18 cellular contexts compared by ENCODE assay signal in the genomic region with DNA sequence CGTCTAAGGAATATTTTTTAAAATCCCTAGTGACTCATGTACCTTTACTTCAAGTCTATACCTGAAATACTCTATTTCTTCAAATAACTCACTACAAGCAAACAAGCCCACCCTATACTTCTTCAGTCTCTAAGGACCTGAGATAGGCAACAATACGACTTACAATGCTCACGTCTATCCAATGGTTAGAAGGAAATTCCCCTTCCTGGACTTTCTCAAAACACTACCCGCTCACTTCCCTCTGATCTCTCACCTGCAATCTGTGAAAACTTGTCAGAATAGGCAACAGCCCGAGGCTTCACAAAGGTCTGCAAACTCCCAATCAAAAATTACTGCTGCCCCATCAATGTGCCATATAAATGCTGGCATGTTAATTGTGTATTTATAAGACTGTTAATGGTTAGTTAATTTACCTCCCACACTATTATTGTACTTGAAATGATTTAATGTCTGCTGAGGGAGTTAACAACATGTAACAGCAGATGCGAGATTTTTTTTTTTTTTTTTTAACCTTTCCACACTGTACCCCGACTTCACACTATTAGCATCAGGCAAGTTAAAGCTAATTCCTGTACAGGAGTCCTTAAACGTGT. TPM values are rescaled to one million over a fixed set of nuclear protein-coding genes. Genes with fewer than 3 reads are reported as not detected.
DNase-seq lines count a peak whose midpoint lies in the region; ATAC-seq and TF ChIP-seq lines count a peak whose summit lies in the region.
"Had no signal": no experiment of that assay in that cellular context is flagged by ENCODE, and none has a peak within 500 bp of the region (broad histone marks: within the 10 kb centered on the region; RNA-seq: fewer than 3 reads in every experiment).

No MANE protein-coding gene starts in this region.

- no peaks in the 10 kb centered on the region for H3K36me3 ChIP-seq in GM23338 (ENCODE audit: insufficient read depth)
- H3K36me3 ChIP-seq in OCI-LY3 (replicated peaks; ENCODE audit: low read depth, low read length): peaks cover 2% of the 10 kb centered on the region
- H3K36me3 ChIP-seq in endodermal cell (ENCODE audit: control insufficient read depth, insufficient read depth, low read length): no peaks in the 10 kb centered on the region

- H3K9ac ChIP-seq in OCI-LY3 (ENCODE audit: low read length) (peak overlapping the region; percentile 12; the same call in 1 of the 2 replicates), endodermal cell (ENCODE audit: extremely low read depth, low read length, poor library complexity, severe bottlenecking) (no peak overlapping the region)

- H3K27me3 Mint-ChIP-seq in GM23338 (ENCODE audit: insufficient read depth, low read depth, poor library complexity): peaks cover 4% of the 10 kb centered on the region
- H3K27me3 Mint-ChIP-seq in endodermal cell (ENCODE audit: insufficient read depth): no peaks in the 10 kb centered on the region
- no peaks in the 10 kb centered on the region for H3K27me3 Mint-ChIP-seq in progenitor cell of endocrine pancreas
- H3K27me3 Mint-ChIP-seq: T-helper 17 cell had no signal

- TF ChIP-seq CTCF in GM23338 (conservative IDR thresholded peaks at IDR 0.05; ENCODE audit: low read depth in 2 of 2): no peak
- no peak for TF ChIP-seq CTCF in OCI-LY3 (IDR thresholded peaks at IDR 0.05; ENCODE audit: low read depth, low read length)
- no peak for TF ChIP-seq CTCF in endodermal cell (conservative IDR thresholded peaks at IDR 0.05)
- TF ChIP-seq CTCF in progenitor cell of endocrine pancreas (IDR thresholded peaks at IDR 0.05; ENCODE audit: unreplicated experiment): no peak

- H4K20me1 ChIP-seq in GM23338 (replicated peaks; ENCODE audit: insufficient read depth): 0 out of 2 replicates have a peak, but pooled peaks cover 4% of the 10 kb centered on the region
- peaks cover 6% of the 10 kb centered on the region; the same call in 1 of the 2 replicates for H4K20me1 ChIP-seq in OCI-LY3 (ENCODE audit: insufficient read depth, low read length)

- H2AFZ ChIP-seq in GM23338 (no peak overlapping the region), OCI-LY3 (ENCODE audit: low read depth, low read length) (no peak overlapping the region)

- ATAC-seq in GM23338: no peak
- no peak for ATAC-seq in HG03108 (IDR thresholded peaks at IDR 0.05; ENCODE audit: unreplicated experiment)
- ATAC-seq: PC-3, T-helper 17 cell had no signal

- H3K9me3 ChIP-seq in OCI-LY3 (ENCODE audit: insufficient read depth, low read length): no peaks in the 10 kb centered on the region
- no peaks in the 10 kb centered on the region for H3K9me3 ChIP-seq in endodermal cell (ENCODE audit: control insufficient read depth, low read length)
- H3K9me3 ChIP-seq: SJSA1 had no signal

- H3K79me2 ChIP-seq in GM23338 (replicated peaks; ENCODE audit: insufficient read depth): peaks cover 79% of the 10 kb centered on the region
- H3K79me2 ChIP-seq in OCI-LY3 (ENCODE audit: low read length): peaks cover 36% of the 10 kb centered on the region; the same call in 1 of the 2 replicates

- peaks cover 20% of the 10 kb centered on the region for H3K4me1 ChIP-seq in GM23338 (ENCODE audit: insufficient read depth)
- peaks cover 28% of the 10 kb centered on the region for H3K4me1 ChIP-seq in OCI-LY3 (ENCODE audit: low read length)
- H3K4me1 ChIP-seq in endodermal cell (ENCODE audit: control insufficient read depth, insufficient read depth, low read length): no peaks in the 10 kb centered on the region

- DNase-seq in GM23338 (ENCODE audit: low spot score) (no peak), endodermal cell (no peak), progenitor cell of endocrine pancreas (ENCODE audit: low spot score, unreplicated experiment) (no peak), NCI-H146 treated with DMSO at 0.1 percent for 48 hours (lab: John Stamatoyannopoulos, UW; ENCODE audit: unreplicated experiment) (no peak), AML-193 (lab: John Stamatoyannopoulos, UW) (no peak)
- DNase-seq: C1 segment of cervical spinal cord, DMS79, HCEC 1CT, MM.1S, NCI-H1092 treated with DMSO at 0.1 percent for 48 hours, NCI-H187 treated with DMSO at 0.1 percent for 48 hours, NCI-H226, NCI-H524, PC-3, T-helper 17 cell had no signal

- H3K27ac Mint-ChIP-seq in GM23338 (peak overlapping the region; percentile 2), endodermal cell (peak overlapping the region; percentile 9), progenitor cell of endocrine pancreas (peak overlapping the region; percentile 36)
- H3K27ac Mint-ChIP-seq: T-helper 17 cell had no signal

- WGBS in endodermal cell (ENCODE audit: insufficient coverage in 1 of 2, insufficient read length in 1 of 2), 2 experiments: 86 to 96% methylated on average over 4 to 7 of the region's 8 CpGs

- H3K9me3 Mint-ChIP-seq in GM23338: no peaks in the 10 kb centered on the region
- no peaks in the 10 kb centered on the region for H3K9me3 Mint-ChIP-seq in endodermal cell
- H3K9me3 Mint-ChIP-seq in progenitor cell of endocrine pancreas (ENCODE audit: low read depth): no peaks in the 10 kb centered on the region

- H3K4me3 ChIP-seq in GM23338: no peak overlapping the region
- peak overlapping the region; percentile 52 for H3K4me3 ChIP-seq in OCI-LY3 (ENCODE audit: low read length)
- no peak overlapping the region for H3K4me3 ChIP-seq in endodermal cell (ENCODE audit: low read length)
- H3K4me3 ChIP-seq: SJSA1 had no signal

- no peak overlapping the region for H3K4me3 Mint-ChIP-seq in GM23338
- H3K4me3 Mint-ChIP-seq in endodermal cell: no peak overlapping the region
- no peak overlapping the region for H3K4me3 Mint-ChIP-seq in progenitor cell of endocrine pancreas (ENCODE audit: low read depth)
- H3K4me3 Mint-ChIP-seq: T-helper 17 cell had no signal

- H3K4me2 ChIP-seq in GM23338: no peak overlapping the region
- H3K4me2 ChIP-seq in OCI-LY3 (ENCODE audit: low read length): peak overlapping the region; percentile 61

- H3K36me3 Mint-ChIP-seq in GM23338 (ENCODE audit: low read depth): no peaks in the 10 kb centered on the region
- H3K36me3 Mint-ChIP-seq in endodermal cell (ENCODE audit: low read depth): peaks cover 4% of the 10 kb centered on the region
- H3K36me3 Mint-ChIP-seq in progenitor cell of endocrine pancreas (ENCODE audit: insufficient read depth): peaks cover 1% of the 10 kb centered on the region

- peaks cover 40% of the 10 kb centered on the region for H3K4me1 Mint-ChIP-seq in GM23338
- H3K4me1 Mint-ChIP-seq in endodermal cell: peaks cover 25% of the 10 kb centered on the region
- H3K4me1 Mint-ChIP-seq in progenitor cell of endocrine pancreas (ENCODE audit: low read depth): peaks cover 6% of the 10 kb centered on the region

- no peaks in the 10 kb centered on the region for H3K27me3 ChIP-seq in GM23338 (ENCODE audit: insufficient read depth)
- H3K27me3 ChIP-seq in OCI-LY3 (ENCODE audit: low read depth, low read length): no peaks in the 10 kb centered on the region
- H3K27me3 ChIP-seq in endodermal cell (ENCODE audit: control insufficient read depth, insufficient read depth, low read length, poor library complexity, severe bottlenecking): no peaks in the 10 kb centered on the region
- H3K27me3 ChIP-seq: SJSA1 had no signal

- H3K27ac ChIP-seq in GM23338 (ENCODE audit: low read depth) (peak overlapping the region; percentile 27; the same call in 1 of the 2 replicates), OCI-LY3 (ENCODE audit: low read length) (peak overlapping the region; percentile 37; the same call in 1 of the 2 replicates), endodermal cell (ENCODE audit: low read depth, low read length) (no peak overlapping the region)
- H3K27ac ChIP-seq: SJSA1 had no signal

- no peaks in the 10 kb centered on the region for H3F3A ChIP-seq in GM23338 (replicated peaks; ENCODE audit: low read depth)

- no peaks in the 10 kb centered on the region for H3K9me2 ChIP-seq in GM23338 (ENCODE audit: insufficient read depth)

TF ChIP-seq in GM23338, 12 proteins besides CTCF, POLR2A, EP300 and RAD21 (continues in another document):
- TF ChIP-seq JUNB (IDR thresholded peaks at IDR 0.05; ENCODE audit: unreplicated experiment): no peak

RNA-seq across cellular contexts. Expression of gene MAPKAP1, which starts 27.3 kb away (rescaled TPM):
- 95.4 and 98.5 TPM in 2 replicates for total RNA-seq in GM23338 (2014; rRNA removed; shearing (Covaris generic))
- polyA plus RNA-seq in GM23338 (2016; fragmentation: Nextera tagmentation; extraction: Ambion mirVana): 57.5 and 68.4 TPM in 2 replicates
- total RNA-seq in endodermal cell: 10 to 100 TPM; 75.3 to 91.6 TPM
- polyA plus RNA-seq in endodermal cell (2013, experiment 1 of 2): 52.4 TPM
- 56.3 TPM for polyA plus RNA-seq in endodermal cell (2013, experiment 2 of 2)
- 61.9 and 74.6 TPM in 2 replicates for total RNA-seq in progenitor cell of endocrine pancreas
